8 cellular contexts compared by ENCODE assay signal in genomic region chr10:44968101-44968886, GRCh38. TPM values are rescaled to one million over a fixed set of nuclear protein-coding genes. Genes with fewer than 3 reads are reported as not detected.
DNase-seq lines count a peak whose midpoint lies in the region; ATAC-seq and TF ChIP-seq lines count a peak whose summit lies in the region.

No MANE protein-coding gene starts in this region.

- peak overlapping the region; percentile 72 for H3K18ac ChIP-seq in neuronal stem cell (ENCODE audit: low read length)

- H3K9ac ChIP-seq in neuronal stem cell (ENCODE audit: low read depth, low read length, poor library complexity) = no peak overlapping the region

- H3K4ac ChIP-seq in neuronal stem cell (ENCODE audit: low read length) = no peak overlapping the region

- H3K4me1 ChIP-seq in CD4-positive, CD25-positive, alpha-beta regulatory T cell (ENCODE audit: control insufficient read depth, insufficient read depth, low read length, poor library complexity, severe bottlenecking) = no peaks in the 10 kb centered on the region
- peaks cover 4 to 47% (median 29%) of the 10 kb centered on the region in 4 donors for H3K4me1 ChIP-seq in Peyer's patch
- H3K4me1 ChIP-seq in esophagus muscularis mucosa = peaks cover 54 to 76% (median 65%) of the 10 kb centered on the region in 4 donors
- H3K4me1 ChIP-seq in neuronal stem cell (ENCODE audit: control insufficient read depth in 2 of 2, insufficient read depth in 1 of 2, low read depth in 1 of 2, low read length in 2 of 2) = peaks cover 15 to 27% of the 10 kb centered on the region in 2 donors

- no peak for TF ChIP-seq CTCF in Peyer's patch (IDR thresholded peaks at IDR 0.05)
- no peak for TF ChIP-seq CTCF in esophagus muscularis mucosa (IDR thresholded peaks at IDR 0.05)

- H3K27me3 Mint-ChIP-seq in CD4-positive, CD25-positive, alpha-beta regulatory T cell = no peaks in the 10 kb centered on the region

- no peak overlapping the region for H3K14ac ChIP-seq in neuronal stem cell (ENCODE audit: low read length)

- no peak overlapping the region for H3K27ac ChIP-seq in CD4-positive, CD25-positive, alpha-beta regulatory T cell (ENCODE audit: insufficient read depth, low read length, poor library complexity, severe bottlenecking)
- H3K27ac ChIP-seq in Peyer's patch (peak overlapping the region; percentile 5 to 48 (median 27)), esophagus muscularis mucosa (replicated peaks in 1 of 4) (peak overlapping the region; percentile 64 to 89 (median 78)), neuronal stem cell (replicated peaks; ENCODE audit: low read length) (no peak overlapping the region)

- no peaks in the 10 kb centered on the region for H3K9me3 Mint-ChIP-seq in CD4-positive, CD25-positive, alpha-beta regulatory T cell

- ATAC-seq in CD4-positive, CD25-positive, alpha-beta regulatory T cell (ENCODE audit: low read depth in 2 of 2) = peak in 1 of 2 donors; percentile 20
- ATAC-seq in GM19395 (IDR thresholded peaks at IDR 0.05; ENCODE audit: unreplicated experiment) (no peak), GM18861 (IDR thresholded peaks at IDR 0.05; ENCODE audit: unreplicated experiment) (no peak)

- peak overlapping the region; percentile 20 to 75 (median 53) for H3K27ac Mint-ChIP-seq in CD4-positive, CD25-positive, alpha-beta regulatory T cell

- no peak overlapping the region for H2BK120ac ChIP-seq in neuronal stem cell (ENCODE audit: low read depth, low read length)

- DNase-seq in CD4-positive, CD25-positive, alpha-beta regulatory T cell = peak in 1 of 3 donors; percentile 38
- DNase-seq in Peyer's patch (peak in 2 of 3 donors; percentile 57 to 72), esophagus muscularis mucosa (ENCODE audit: extremely low spot score) (no peak), neuronal stem cell (ENCODE audit: low spot score) (no peak), ureter (ENCODE audit: low spot score) (no peak), NCI-H524 treated with DMSO at 0.1 percent for 48 hours (lab: John Stamatoyannopoulos, UW) (no peak)

- H3K4me3 ChIP-seq in CD4-positive, CD25-positive, alpha-beta regulatory T cell (ENCODE audit: low read depth, low read length) = no peak overlapping the region
- H3K4me3 ChIP-seq in Peyer's patch (no peak overlapping the region), esophagus muscularis mucosa (peak overlapping the region in 1 of 4 donors; percentile 10), neuronal stem cell (ENCODE audit: low read length in 2 of 2) (no peak overlapping the region)

- H3K4me3 Mint-ChIP-seq in CD4-positive, CD25-positive, alpha-beta regulatory T cell = peak overlapping the region in 1 of 4 donors; percentile 67

- H3K23ac ChIP-seq in neuronal stem cell (ENCODE audit: low read depth, low read length, poor library complexity) = peak overlapping the region; percentile 16

- H2BK15ac ChIP-seq in neuronal stem cell (ENCODE audit: low read length) = peak overlapping the region; percentile 78

- H4K8ac ChIP-seq in neuronal stem cell (ENCODE audit: low read depth, low read length) = no peak overlapping the region

- peaks cover 5 to 17% (median 9%) of the 10 kb centered on the region in 4 donors for H3K4me1 Mint-ChIP-seq in CD4-positive, CD25-positive, alpha-beta regulatory T cell

- intact Hi-C loops in esophagus muscularis mucosa (cut with DNase I) = no loop called here

- no peaks in the 10 kb centered on the region for H3K36me3 Mint-ChIP-seq in CD4-positive, CD25-positive, alpha-beta regulatory T cell

- H2BK5ac ChIP-seq in neuronal stem cell (ENCODE audit: low read length) = peak overlapping the region; percentile 42

- no peak overlapping the region for H2AFZ ChIP-seq in neuronal stem cell (ENCODE audit: low read length)

- no peak overlapping the region for H3K4me2 ChIP-seq in neuronal stem cell (ENCODE audit: insufficient read depth, low read length, poor library complexity, severe bottlenecking)

- H2AK5ac ChIP-seq in neuronal stem cell (ENCODE audit: low read depth, low read length) = peak overlapping the region; percentile 66

- no peak overlapping the region for H2BK12ac ChIP-seq in neuronal stem cell (ENCODE audit: low read length)

- no peak for TF ChIP-seq EP300 in esophagus muscularis mucosa (IDR thresholded peaks at IDR 0.05)

- no peak overlapping the region for H4K91ac ChIP-seq in neuronal stem cell (ENCODE audit: low read depth, low read length, poor library complexity)

- no peaks in the 10 kb centered on the region for H3K9me3 ChIP-seq in CD4-positive, CD25-positive, alpha-beta regulatory T cell (ENCODE audit: control insufficient read depth in 2 of 2, low read length in 2 of 2)
- H3K9me3 ChIP-seq in Peyer's patch (no peaks in the 10 kb centered on the region), esophagus muscularis mucosa (no peaks in the 10 kb centered on the region), neuronal stem cell (replicated peaks in 1 of 2; ENCODE audit: control insufficient read depth in 2 of 2, insufficient read depth in 1 of 2, low read depth in 1 of 2, low read length in 2 of 2) (no peaks in the 10 kb centered on the region)

- peaks cover 5% of the 10 kb centered on the region for H3K79me1 ChIP-seq in neuronal stem cell (ENCODE audit: low read depth, low read length)

- WGBS in esophagus muscularis mucosa = 46% methylated on average over 8 of the region's 8 CpGs
- WGBS in neuronal stem cell (ENCODE audit: extremely low coverage in 2 of 2, insufficient read length in 2 of 2, insufficient replicate concordance in 1 of 2), 2 donors = no CpG with 5 or more reads among the region's 8 CpGs

- no peaks in the 10 kb centered on the region for H3K27me3 ChIP-seq in CD4-positive, CD25-positive, alpha-beta regulatory T cell (ENCODE audit: control insufficient read depth, insufficient read depth, low read length)
- H3K27me3 ChIP-seq in Peyer's patch (no peaks in the 10 kb centered on the region), esophagus muscularis mucosa (no peaks in the 10 kb centered on the region), neuronal stem cell (ENCODE audit: control insufficient read depth in 3 of 3, insufficient read depth in 3 of 3, low read depth in 1 of 3, low read length in 3 of 3) (no peaks in the 10 kb centered on the region)

- H3K36me3 ChIP-seq in CD4-positive, CD25-positive, alpha-beta regulatory T cell (ENCODE audit: control insufficient read depth, insufficient read depth, low read length) = no peaks in the 10 kb centered on the region
- H3K36me3 ChIP-seq in Peyer's patch = peaks cover 0 to 18% (median 0%) of the 10 kb centered on the region in 3 donors
- peaks cover 9 to 38% (median 32%) of the 10 kb centered on the region in 4 donors for H3K36me3 ChIP-seq in esophagus muscularis mucosa
- no peaks in the 10 kb centered on the region for H3K36me3 ChIP-seq in neuronal stem cell (replicated peaks in 1 of 2; ENCODE audit: control insufficient read depth in 2 of 2, insufficient read depth in 2 of 2, low read length in 2 of 2)

- TF ChIP-seq POLR2A in Peyer's patch (IDR thresholded peaks at IDR 0.05) (no peak), esophagus muscularis mucosa (IDR thresholded peaks at IDR 0.05; ENCODE audit: low read depth) (no peak)

RNA-seq across cellular contexts. Expression of gene RASSF4, which starts 8.7 kb away (rescaled TPM):
- 1.3 TPM for total RNA-seq in CD4-positive, CD25-positive, alpha-beta regulatory T cell
- under 1 TPM in 3 of 4 donors, not detected in 1; 0.37 to 0.67 (median 0.39) TPM for polyA plus RNA-seq in CD4-positive, CD25-positive, alpha-beta regulatory T cell
- 10 to 100 TPM; 62.7 to 99.6 (median 68.2) TPM for total RNA-seq in Peyer's patch
- 10 to 100 TPM; 27.6 to 41.5 (median 32.7) TPM for total RNA-seq in esophagus muscularis mucosa
- polyA plus RNA-seq in neuronal stem cell (2013, experiment 1 of 2) = 13.0 TPM
- polyA plus RNA-seq in neuronal stem cell (2013, experiment 2 of 2) = 13.1 TPM
- 22.7 TPM for total RNA-seq in ureter

RNA-seq across cellular contexts. Expression of gene DEPP1, which starts 10.3 kb away (rescaled TPM):
- total RNA-seq in CD4-positive, CD25-positive, alpha-beta regulatory T cell = 0.44 TPM
- polyA plus RNA-seq in CD4-positive, CD25-positive, alpha-beta regulatory T cell = not detected
- 10 to 100 TPM in 3 of 4 donors, 1 to 10 TPM in 1; 3.9 to 96.0 (median 49.8) TPM for total RNA-seq in Peyer's patch
- total RNA-seq in esophagus muscularis mucosa = 100 to 1,000 TPM in 2 of 4 donors, 10 to 100 TPM in 2; 32.0 to 413 (median 126) TPM
- 0.22 TPM for polyA plus RNA-seq in neuronal stem cell (2013, experiment 1 of 2)
- polyA plus RNA-seq in neuronal stem cell (2013, experiment 2 of 2) = 0.26 TPM
- 62.7 TPM for total RNA-seq in ureter

RNA-seq across cellular contexts. Expression of gene ZNF22, which starts 32.4 kb away (rescaled TPM):
- total RNA-seq in CD4-positive, CD25-positive, alpha-beta regulatory T cell = 10.7 TPM
- polyA plus RNA-seq in CD4-positive, CD25-positive, alpha-beta regulatory T cell = 10 to 100 TPM; 19.8 to 30.0 (median 25.6) TPM
- total RNA-seq in Peyer's patch (10 to 100 TPM in 1 of 4 donors, 1 to 10 TPM in 3; 4.7 to 19.0 (median 8.0) TPM), esophagus muscularis mucosa (10 to 100 TPM; 17.5 to 24.4 (median 19.5) TPM), ureter (21.2 TPM)
- 65.4 TPM for polyA plus RNA-seq in neuronal stem cell (2013, experiment 1 of 2)
- polyA plus RNA-seq in neuronal stem cell (2013, experiment 2 of 2) = 66.3 TPM

RNA-seq across cellular contexts. Expression of gene TMEM72, which starts 57.2 kb away (rescaled TPM):
- total RNA-seq in CD4-positive, CD25-positive, alpha-beta regulatory T cell = not detected
- polyA plus RNA-seq in CD4-positive, CD25-positive, alpha-beta regulatory T cell = not detected
- total RNA-seq in Peyer's patch = under 1 TPM in 1 of 4 donors, not detected in 3; 0.53 TPM
- total RNA-seq in esophagus muscularis mucosa = not detected
- not detected for polyA plus RNA-seq in neuronal stem cell (2013, experiment 1 of 2)
- 0.03 TPM for polyA plus RNA-seq in neuronal stem cell (2013, experiment 2 of 2)
- not detected for total RNA-seq in ureter

Comparison
In these comparisons a context has a peak if more than half of its experiments do, and no peak if none do; other contexts are left out.
1. DNase-seq: peak in Peyer's patch (2 of 3); none in esophagus muscularis mucosa (single experiment), neuronal stem cell (single experiment), ureter (single experiment) and NCI-H524 treated with DMSO at 0.1 percent for 48 hours (single experiment).
2. H3K27ac ChIP-seq: peak in Peyer's patch (4 of 4) and esophagus muscularis mucosa (4 of 4); none in CD4-positive, CD25-positive, alpha-beta regulatory T cell (single experiment) and neuronal stem cell (single experiment).
3. RNA of gene RASSF4, which starts 8.7 kb away (total RNA-seq): 62.7 to 99.6 TPM in Peyer's patch, 27.6 to 41.5 TPM in esophagus muscularis mucosa and 22.7 TPM in ureter (single experiment); 1.3 TPM in CD4-positive, CD25-positive, alpha-beta regulatory T cell (single experiment); every median in the first group is over 10 times any median in the second.